In the genomic region with DNA sequence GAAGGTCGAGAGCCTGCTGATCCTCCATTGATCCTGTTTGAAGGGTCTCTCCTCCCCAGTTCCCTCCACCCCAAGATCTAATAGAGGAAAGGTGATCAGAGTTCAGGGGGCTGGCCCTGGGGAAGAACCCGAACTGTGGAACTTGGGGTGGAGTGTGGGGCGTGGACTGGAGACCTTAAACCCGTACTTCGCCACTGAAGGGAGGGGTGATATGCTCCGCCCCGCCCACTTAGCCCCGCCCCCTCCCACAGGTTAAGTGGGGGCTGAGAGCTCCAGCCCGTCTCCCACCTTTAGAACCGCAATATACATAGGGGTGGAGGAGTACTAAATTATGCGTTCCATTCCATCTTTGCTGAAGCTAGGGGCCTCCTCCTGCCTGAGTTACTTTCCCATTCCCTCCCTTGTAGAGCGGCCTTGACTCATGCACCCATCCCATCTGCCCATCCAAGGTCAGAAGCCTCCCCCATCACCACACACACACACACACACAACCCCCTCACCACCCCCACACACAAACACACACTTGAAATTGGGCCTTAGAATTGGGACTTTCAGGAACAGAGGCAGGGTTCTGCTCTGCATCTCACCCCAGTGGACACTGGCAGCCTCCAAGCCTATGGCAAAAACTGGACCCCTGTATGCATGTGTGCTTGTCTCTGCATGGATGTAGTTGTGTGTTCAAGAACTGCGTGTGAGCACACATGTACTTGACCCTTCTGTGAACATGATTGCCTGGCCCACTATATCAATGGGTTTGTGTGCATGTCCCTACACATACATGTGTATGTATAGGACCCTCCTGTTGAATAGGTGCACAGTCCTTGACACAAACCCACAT, we compare ENCODE assay signal across 8 cellular contexts. TPM values are rescaled to one million over a fixed set of nuclear protein-coding genes. Genes with fewer than 3 reads are reported as not detected.
DNase-seq lines count a peak whose midpoint lies in the region; ATAC-seq and TF ChIP-seq lines count a peak whose summit lies in the region.

No MANE protein-coding gene starts in this region.

- TF ChIP-seq CTCF in astrocyte of the cerebellum (IDR thresholded peaks at IDR 0.05; ENCODE audit: low read depth, low read length, missing control alignments): no peak

- DNase-seq in Karpas-422: peak; percentile 53
- no peak for DNase-seq in astrocyte of the cerebellum (ENCODE audit: low read depth)
- no peak for DNase-seq in immature natural killer cell
- no peak for DNase-seq in stimulated activated effector memory CD8-positive, alpha-beta T cell treated with anti-CD3 and anti-CD28 coated beads, Interleukin-12 subunit alpha, Interleukin-12 subunit beta, amount 100 ng/mL, for 72 hours (ENCODE audit: low spot score in 2 of 2)

- no peaks in the 10 kb centered on the region for H4K20me1 ChIP-seq in Karpas-422 (ENCODE audit: insufficient read depth, low read depth, low read length)

- H3K9me3 ChIP-seq in Karpas-422 (ENCODE audit: low read length): no peaks in the 10 kb centered on the region

- H3K27me3 ChIP-seq in ACC112 (ENCODE audit: insufficient read depth, low read length): no peaks in the 10 kb centered on the region
- H3K27me3 ChIP-seq in Karpas-422 (ENCODE audit: low read length): no peaks in the 10 kb centered on the region

- H3K27ac Mint-ChIP-seq in immature natural killer cell: peak overlapping the region in 2 of 6 donors; percentile 18 to 63
- H3K27ac Mint-ChIP-seq in stimulated activated effector memory CD8-positive, alpha-beta T cell treated with anti-CD3 and anti-CD28 coated beads, Interleukin-12 subunit alpha, Interleukin-12 subunit beta, amount 100 ng/mL, for 72 hours: no peak overlapping the region

- H3K4me2 ChIP-seq in Karpas-422 (ENCODE audit: low read depth, low read length, poor library complexity, severe bottlenecking): peak overlapping the region; percentile 27

- peaks cover 0 to 7% (median 6%) of the 10 kb centered on the region in 3 donors for H3K36me3 Mint-ChIP-seq in immature natural killer cell
- peaks cover 6% of the 10 kb centered on the region for H3K36me3 Mint-ChIP-seq in stimulated activated effector memory CD8-positive, alpha-beta T cell treated with anti-CD3 and anti-CD28 coated beads, Interleukin-12 subunit alpha, Interleukin-12 subunit beta, amount 100 ng/mL, for 72 hours

- H3K79me2 ChIP-seq in ACC112 (ENCODE audit: control insufficient read depth, insufficient read depth, low read length, unreplicated experiment) (no peaks in the 10 kb centered on the region), Karpas-422 (ENCODE audit: low read length) (no peaks in the 10 kb centered on the region)

- in situ Hi-C loops in astrocyte of the cerebellum (cut with HindIII; ENCODE audit: low sequenced_read_pairs): no loop called here

- H3K4me1 Mint-ChIP-seq in immature natural killer cell: peaks cover 15 to 21% of the 10 kb centered on the region in 2 donors
- peaks cover 27% of the 10 kb centered on the region for H3K4me1 Mint-ChIP-seq in stimulated activated effector memory CD8-positive, alpha-beta T cell treated with anti-CD3 and anti-CD28 coated beads, Interleukin-12 subunit alpha, Interleukin-12 subunit beta, amount 100 ng/mL, for 72 hours

- H2AFZ ChIP-seq in ACC112 (ENCODE audit: low read length, unreplicated experiment) (no peak overlapping the region), Karpas-422 (ENCODE audit: low read length) (no peak overlapping the region)

- peaks cover 2 to 12% (median 3%) of the 10 kb centered on the region in 3 donors for H3K27me3 Mint-ChIP-seq in immature natural killer cell (ENCODE audit: low read depth in 3 of 3)

- H3K27ac ChIP-seq in ACC112 (ENCODE audit: low read depth, low read length): no peak overlapping the region
- H3K27ac ChIP-seq in Karpas-422 (ENCODE audit: low read length): no peak overlapping the region

- H3K4me3 Mint-ChIP-seq in immature natural killer cell: peak overlapping the region; percentile 35 to 67 (median 51)
- peak overlapping the region; percentile 60 for H3K4me3 Mint-ChIP-seq in stimulated activated effector memory CD8-positive, alpha-beta T cell treated with anti-CD3 and anti-CD28 coated beads, Interleukin-12 subunit alpha, Interleukin-12 subunit beta, amount 100 ng/mL, for 72 hours

- H3K4me3 ChIP-seq in ACC112 (ENCODE audit: low read depth, low read length) (peak overlapping the region; percentile 75), Karpas-422 (ENCODE audit: low read length) (no peak overlapping the region), astrocyte of the cerebellum (ENCODE audit: low read depth, low read length) (peak overlapping the region; percentile 64)

- H3K9me3 Mint-ChIP-seq in immature natural killer cell: no peaks in the 10 kb centered on the region
- H3K9me3 Mint-ChIP-seq in stimulated activated effector memory CD8-positive, alpha-beta T cell treated with anti-CD3 and anti-CD28 coated beads, Interleukin-12 subunit alpha, Interleukin-12 subunit beta, amount 100 ng/mL, for 72 hours: no peaks in the 10 kb centered on the region

- H3K36me3 ChIP-seq in ACC112 (ENCODE audit: insufficient read depth, low read length) (peaks cover 2% of the 10 kb centered on the region; the same call in 1 of the 2 replicates), Karpas-422 (ENCODE audit: insufficient read depth, low read length) (no peaks in the 10 kb centered on the region)

- no peak overlapping the region for H3K9ac ChIP-seq in Karpas-422 (ENCODE audit: low read length)

- H3K4me1 ChIP-seq in ACC112 (ENCODE audit: control insufficient read depth, insufficient read depth, low read length, unreplicated experiment) (peaks cover 3% of the 10 kb centered on the region), Karpas-422 (ENCODE audit: low read length) (peaks cover 11% of the 10 kb centered on the region)

- no peak for ATAC-seq in stimulated activated effector memory CD8-positive, alpha-beta T cell treated with anti-CD3 and anti-CD28 coated beads, Interleukin-12 subunit alpha, Interleukin-12 subunit beta, amount 100 ng/mL, for 72 hours
- no peak for ATAC-seq in GM19351 (IDR thresholded peaks at IDR 0.05; ENCODE audit: unreplicated experiment)
- ATAC-seq in HG02852 (IDR thresholded peaks at IDR 0.05; ENCODE audit: unreplicated experiment): no peak
- ATAC-seq in HG03432 (IDR thresholded peaks at IDR 0.05; ENCODE audit: unreplicated experiment): no peak

- no peaks in the 10 kb centered on the region for H3K9me2 ChIP-seq in Karpas-422 (replicated peaks; ENCODE audit: insufficient read depth, low read length)

RNA-seq across cellular contexts. Expression of gene SEMA4G, which starts 1.0 kb away (rescaled TPM):
- total RNA-seq in Karpas-422 (2014; rRNA removed; shearing (Covaris generic); ENCODE audit: low replicate concordance): not detected in 2 replicates
- under 1 TPM in 1 of 3 donors, not detected in 2; 0.35 TPM for polyA plus RNA-seq in immature natural killer cell

RNA-seq across cellular contexts. Expression of gene MRPL43, which starts 17.0 kb away (rescaled TPM):
- total RNA-seq in Karpas-422 (2014; rRNA removed; shearing (Covaris generic); ENCODE audit: low replicate concordance): 86.3 and 93.9 TPM in 2 replicates
- 100 to 1,000 TPM; 117 to 163 (median 129) TPM for polyA plus RNA-seq in immature natural killer cell

RNA-seq across cellular contexts. Expression of gene TWNK, which starts 17.0 kb away (rescaled TPM):
- 14.5 and 17.0 TPM in 2 replicates for total RNA-seq in Karpas-422 (2014; rRNA removed; shearing (Covaris generic); ENCODE audit: low replicate concordance)
- 1 to 10 TPM in 1 of 3 donors, under 1 TPM in 1, not detected in 1; 0.76 to 5.7 TPM for polyA plus RNA-seq in immature natural killer cell

RNA-seq across cellular contexts. Expression of gene LZTS2, which starts 29.3 kb away (rescaled TPM):
- total RNA-seq in Karpas-422 (2014; rRNA removed; shearing (Covaris generic); ENCODE audit: low replicate concordance): 11.3 and 23.9 TPM in 2 replicates
- polyA plus RNA-seq in immature natural killer cell: 10 to 100 TPM in 1 of 3 donors, 1 to 10 TPM in 2; 5.8 to 13.1 (median 7.1) TPM

RNA-seq across cellular contexts. Expression of gene SLF2, which starts 57.5 kb away (rescaled TPM):
- 27.5 and 52.4 TPM in 2 replicates for total RNA-seq in Karpas-422 (2014; rRNA removed; shearing (Covaris generic); ENCODE audit: low replicate concordance)
- 10 to 100 TPM in 1 of 3 donors, 1 to 10 TPM in 2; 6.1 to 21.3 (median 8.9) TPM for polyA plus RNA-seq in immature natural killer cell
